ENCODE assay signal across 1 cellular context in the genomic region with DNA sequence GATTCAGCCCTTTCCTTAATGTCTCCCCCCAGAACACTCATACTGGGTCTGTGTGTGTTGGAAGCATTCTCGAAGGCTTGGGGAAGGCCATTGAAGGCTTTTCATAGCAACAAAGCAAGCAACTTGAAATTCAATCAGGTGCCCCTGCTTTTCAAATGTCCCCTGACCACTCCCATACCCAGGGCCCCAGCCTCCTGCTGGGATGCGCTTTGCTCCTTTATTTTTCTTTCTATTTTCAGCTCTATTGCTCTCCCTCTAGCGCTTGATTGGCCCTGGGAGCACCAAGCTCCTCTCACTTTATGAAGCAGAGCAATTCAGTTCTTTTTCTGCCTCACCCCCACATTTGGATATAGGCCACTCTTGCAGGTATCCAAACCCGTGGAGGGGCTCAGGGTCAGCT.
TF ChIP-seq lines count a peak whose summit lies in the region.

No MANE protein-coding gene starts in this region.

TF ChIP-seq in HEK293, 187 proteins besides CTCF, POLR2A, EP300 and RAD21 (continued from another document):
- peak; percentile 20; the same call in 1 of the 2 replicates for TF ChIP-seq PATZ1 (tag by site-specific recombination; IDR thresholded peaks at IDR 0.05)
- no peak for TF ChIP-seq ZNF157 (tag by site-specific recombination; IDR thresholded peaks at IDR 0.05)
- TF ChIP-seq ZNF830 (tag by site-specific recombination; IDR thresholded peaks at IDR 0.05; ENCODE audit: low read depth): no peak
- no peak for TF ChIP-seq ZNF112 (tag by site-specific recombination; IDR thresholded peaks at IDR 0.05)
